Comparison of ENCODE assay signal across 12 cellular contexts in the genomic region with DNA sequence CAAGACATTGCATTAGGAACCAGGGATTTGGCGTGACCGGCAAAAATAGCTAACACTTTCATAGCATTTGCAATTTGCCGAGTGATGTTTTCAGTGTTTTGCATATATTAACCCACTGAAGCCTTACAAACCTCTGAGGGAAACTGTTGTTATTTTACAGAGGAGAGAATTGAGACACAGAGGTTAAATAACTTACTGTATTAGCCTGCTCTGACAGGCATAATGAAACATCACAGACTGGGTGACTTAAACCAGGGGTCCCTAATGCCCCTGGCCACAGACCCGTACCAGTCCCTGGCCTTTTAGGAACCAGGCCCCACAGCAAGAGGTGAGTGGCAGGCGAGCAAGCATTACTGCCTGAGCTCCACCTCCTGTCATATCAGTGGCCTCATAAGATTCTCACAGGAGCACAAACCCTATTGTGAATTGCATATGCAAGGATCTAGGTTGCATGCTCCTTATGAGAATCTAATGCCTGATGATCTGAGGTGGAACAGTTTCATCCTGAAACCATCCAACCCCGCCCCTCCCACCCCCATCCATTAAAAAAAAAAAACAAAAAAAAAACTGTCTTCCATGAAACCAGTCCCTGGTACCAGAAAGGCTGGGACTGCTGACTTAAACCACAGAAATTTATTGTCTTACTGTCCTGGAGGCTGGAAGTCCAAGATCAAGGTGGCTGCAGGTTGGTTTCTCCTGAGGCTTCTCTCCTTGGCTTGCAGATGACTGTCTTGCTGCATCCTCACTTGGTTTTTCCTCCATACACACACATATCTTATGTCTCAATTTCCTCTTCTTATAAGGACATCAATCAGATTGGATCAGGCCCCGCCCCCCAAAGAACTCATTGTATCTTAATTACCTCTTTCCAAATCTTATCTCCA.
DNase-seq lines count a peak whose midpoint lies in the region; ATAC-seq and TF ChIP-seq lines count a peak whose summit lies in the region.
"Had no signal": no experiment of that assay in that cellular context is flagged by ENCODE, and none has a peak within 500 bp of the region (broad histone marks: within the 10 kb centered on the region; RNA-seq: fewer than 3 reads in every experiment).

No MANE protein-coding gene starts in this region.

- H3K4me3 Mint-ChIP-seq in activated B cell treated with CpG ODN at 0.5 μM for 24 hours = peak overlapping the region; percentile 76

- DNase-seq in GM06990 (ENCODE audit: extremely low read depth, insufficient read length) (no peak), activated B cell treated with CpG ODN at 0.5 μM for 24 hours (no peak), G401 (ENCODE audit: low spot score) (no peak), cardiac septum (ENCODE audit: low spot score) (no peak)
- DNase-seq: caudate nucleus; DMS 273 treated with DMSO at 0.1 percent for 48 hours; stimulated activated CD4-positive, alpha-beta T cell treated with anti-CD3 and anti-CD28 coated beads, Interleukin-2, amount 100 ng/mL, for 24 hours had no signal

- H3K4me1 Mint-ChIP-seq in activated B cell treated with CpG ODN at 0.5 μM for 24 hours = peaks cover 86% of the 10 kb centered on the region

- in situ Hi-C loops in G401 (cut with HindIII; ENCODE audit: low sequenced_read_pairs) = no loop called here

- no peaks in the 10 kb centered on the region for H3K36me3 ChIP-seq in GM06990 (ENCODE audit: control insufficient read depth, insufficient read depth, low read length)
- H3K36me3 ChIP-seq: thoracic aorta had no signal

- peak overlapping the region; percentile 27; the same call in 1 of the 2 replicates for H3K4me3 ChIP-seq in GM06990 (replicated peaks; ENCODE audit: low read depth, low read length)
- H3K4me3 ChIP-seq: thoracic aorta had no signal

- CTCF ChIA-PET in activated B cell treated with CpG ODN at 0.5 μM for 24 hours (lab: Charles Lee) = interaction anchor here (1.0 to 1.7 kb wide), 2 partner anchors 98 to 310 kb away, joined by 3 to 4 read pairs; no protein-coding TSS in a partner anchor

- H3K27ac Mint-ChIP-seq in activated B cell treated with CpG ODN at 0.5 μM for 24 hours = peak overlapping the region; percentile 81

- TF ChIP-seq CTCF in GM06990 (IDR thresholded peaks at IDR 0.05; ENCODE audit: insufficient read depth, low read length, poor library complexity, severe bottlenecking) (no peak), activated B cell treated with CpG ODN at 0.5 μM for 24 hours (IDR thresholded peaks at IDR 0.05) (no peak)

- peaks cover 3% of the 10 kb centered on the region for H3K36me3 Mint-ChIP-seq in activated B cell treated with CpG ODN at 0.5 μM for 24 hours (ENCODE audit: low read depth)

- ATAC-seq in GM18909 (IDR thresholded peaks at IDR 0.05; ENCODE audit: poor library complexity, unreplicated experiment) (peak; percentile 40), HG02678 (IDR thresholded peaks at IDR 0.05; ENCODE audit: unreplicated experiment) (peak; percentile 48), activated B cell treated with CpG ODN at 0.5 μM for 24 hours (ENCODE audit: low read depth) (peak; percentile 43), GM21526 (IDR thresholded peaks at IDR 0.05; ENCODE audit: low FRiP score, unreplicated experiment) (no peak), HG02623 (IDR thresholded peaks at IDR 0.05; ENCODE audit: unreplicated experiment) (no peak)

- no peaks in the 10 kb centered on the region for H3K27me3 ChIP-seq in GM06990 (replicated peaks; ENCODE audit: control insufficient read depth, insufficient read depth, low read length)

- no peaks in the 10 kb centered on the region for H3K27me3 Mint-ChIP-seq in activated B cell treated with CpG ODN at 0.5 μM for 24 hours

- intact Hi-C loops in activated B cell treated with CpG ODN at 0.5 μM for 24 hours (cut with micrococcal nuclease) (loop anchor here (1.0 to 2.0 kb wide), 3 partner anchors 9 to 58 kb away; no protein-coding TSS in a partner anchor), cardiac septum (cut with DNase I) (no loop called here)

- H3K9me3 Mint-ChIP-seq in activated B cell treated with CpG ODN at 0.5 μM for 24 hours = no peaks in the 10 kb centered on the region

- POLR2A ChIA-PET in activated B cell treated with CpG ODN at 0.5 μM for 24 hours (lab: Charles Lee) = interaction anchor here (0.9 to 2.1 kb wide), 8 partner anchors 10 to 311 kb away, joined by 3 to 9 read pairs (median 6); no protein-coding TSS in a partner anchor

Comparison
In these comparisons a context has a peak if more than half of its experiments do, and no peak if none do; other contexts are left out.
1. ATAC-seq: peak in GM18909 (single experiment), HG02678 (single experiment) and activated B cell treated with CpG ODN at 0.5 μM for 24 hours (single experiment); none in GM21526 (single experiment) and HG02623 (single experiment).